Comparison of ENCODE assay signal across 17 cellular contexts in the genomic region with DNA sequence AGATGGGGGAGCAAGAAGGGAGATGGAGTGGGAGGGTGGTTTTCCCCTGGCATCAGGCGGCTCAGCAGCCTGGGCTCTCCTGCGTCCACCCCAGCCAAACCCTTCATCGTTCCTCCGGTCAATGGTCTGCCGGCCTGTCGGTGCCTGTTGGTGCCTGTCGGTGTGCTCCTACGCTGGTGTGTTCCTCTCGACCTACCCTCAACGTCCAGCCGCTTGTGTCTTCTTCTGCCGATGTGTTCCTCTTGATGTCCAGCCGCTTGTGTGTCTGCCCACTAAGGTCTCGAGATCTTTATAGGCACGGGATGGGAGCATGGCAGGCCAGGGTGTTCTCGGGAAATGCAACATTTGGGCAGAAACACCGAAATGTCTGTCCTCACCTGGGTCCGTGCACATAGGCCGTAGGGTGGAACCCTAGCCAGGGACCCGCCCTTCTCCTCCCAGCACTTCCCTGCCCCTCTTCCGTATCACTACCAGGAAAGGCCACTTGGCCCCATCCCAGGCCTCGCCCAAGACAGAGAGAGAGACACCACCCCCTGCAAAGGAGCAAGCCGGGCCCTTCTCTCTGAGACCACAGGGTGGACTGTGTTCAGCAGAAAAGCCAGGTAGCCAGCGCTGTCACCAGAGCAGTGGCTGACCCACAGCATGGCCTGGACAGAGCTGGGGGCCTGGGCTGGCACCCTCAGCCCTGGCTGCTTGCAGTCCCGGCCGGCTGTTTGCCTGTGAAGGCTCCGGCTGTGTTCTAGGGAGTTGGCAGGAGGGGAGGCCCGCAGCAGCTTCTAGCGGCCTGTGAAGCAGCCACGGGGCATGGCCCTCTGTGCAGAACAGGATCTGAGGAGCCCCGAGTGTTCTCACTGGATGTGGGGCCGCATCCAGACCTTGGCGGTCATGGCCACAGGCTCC.
DNase-seq lines count a peak whose midpoint lies in the region; ATAC-seq and TF ChIP-seq lines count a peak whose summit lies in the region.
"Had no signal": no experiment of that assay in that cellular context is flagged by ENCODE, and none has a peak within 500 bp of the region (broad histone marks: within the 10 kb centered on the region; RNA-seq: fewer than 3 reads in every experiment).

No MANE protein-coding gene starts in this region.

- H3K36me3 ChIP-seq in suprapubic skin = no peaks in the 10 kb centered on the region
- H3K36me3 ChIP-seq in mesendoderm (ENCODE audit: control insufficient read depth, insufficient read depth, low read length) = no peaks in the 10 kb centered on the region
- no peaks in the 10 kb centered on the region for H3K36me3 ChIP-seq in psoas muscle (ENCODE audit: insufficient read depth in 1 of 2, low read depth in 1 of 2)
- H3K36me3 ChIP-seq: MG63 had no signal

- no peak overlapping the region for H4K5ac ChIP-seq in mesendoderm (ENCODE audit: low read length)

- H3K4me1 ChIP-seq in suprapubic skin (no peaks in the 10 kb centered on the region), mesendoderm (ENCODE audit: control insufficient read depth, low read depth, low read length) (no peaks in the 10 kb centered on the region), psoas muscle (no peaks in the 10 kb centered on the region)
- H3K4me1 ChIP-seq: A549 had no signal

- H3K23ac ChIP-seq in mesendoderm (ENCODE audit: low read length) = no peak overlapping the region

- CTCF ChIA-PET in activated CD8-positive, alpha-beta memory T cell treated with anti-CD3 and anti-CD28 coated beads, Interleukin-2, amount 10 ng/mL, durations not matched to agents 7 days and 5 days (lab: Charles Lee) = no interaction called here

- H3K4ac ChIP-seq in mesendoderm (ENCODE audit: low read depth, low read length) = no peak overlapping the region

- no peak for TF ChIP-seq EP300 in suprapubic skin (IDR thresholded peaks at IDR 0.05)

- ATAC-seq in activated CD8-positive, alpha-beta memory T cell treated with anti-CD3 and anti-CD28 coated beads, Interleukin-2, amount 10 ng/mL, durations not matched to agents 7 days and 5 days = no peak
- no peak for ATAC-seq in esophagus mucosa
- ATAC-seq in psoas muscle = no peak

- WGBS in lower leg skin, 2 donors = 89 to 92% methylated on average over 28 to 32 of the region's 33 CpGs
- WGBS in suprapubic skin = 95% methylated on average over 28 of the region's 33 CpGs
- no CpG with 5 or more reads among the region's 33 CpGs for WGBS in mesendoderm (ENCODE audit: extremely low coverage, insufficient coverage, low lambda C conversion rate)
- WGBS in psoas muscle, 3 donors = 87 to 93% (median 91%) methylated on average over 33 of the region's 33 CpGs

- H3K27me3 ChIP-seq in suprapubic skin (no peaks in the 10 kb centered on the region), mesendoderm (ENCODE audit: insufficient read depth, low read length, poor library complexity) (no peaks in the 10 kb centered on the region), psoas muscle (ENCODE audit: insufficient read depth in 3 of 3, low read length in 2 of 3) (no peaks in the 10 kb centered on the region)
- H3K27me3 ChIP-seq: MG63 had no signal

- TF ChIP-seq CTCF in coronary artery (IDR thresholded peaks at IDR 0.05) (no peak), lower leg skin (IDR thresholded peaks at IDR 0.05) (no peak), suprapubic skin (IDR thresholded peaks at IDR 0.05) (no peak), psoas muscle (IDR thresholded peaks at IDR 0.05) (no peak)

- peaks cover 10% of the 10 kb centered on the region for H3K27me3 Mint-ChIP-seq in activated CD8-positive, alpha-beta memory T cell treated with anti-CD3 and anti-CD28 coated beads, Interleukin-2, amount 10 ng/mL, durations not matched to agents 7 days and 5 days
- H3K27me3 Mint-ChIP-seq: CD8-positive, alpha-beta memory T cell had no signal

- H3K9ac ChIP-seq in mesendoderm (ENCODE audit: low read length) = no peak overlapping the region

- H3K4me3 Mint-ChIP-seq in activated CD8-positive, alpha-beta memory T cell treated with anti-CD3 and anti-CD28 coated beads, Interleukin-2, amount 10 ng/mL, durations not matched to agents 7 days and 5 days = no peak overlapping the region
- H3K4me3 Mint-ChIP-seq: CD8-positive, alpha-beta memory T cell had no signal

- no peak overlapping the region for H3K27ac ChIP-seq in coronary artery
- no peak overlapping the region for H3K27ac ChIP-seq in suprapubic skin
- no peak overlapping the region for H3K27ac ChIP-seq in mesendoderm (ENCODE audit: low read depth, low read length)
- no peak overlapping the region for H3K27ac ChIP-seq in psoas muscle
- H3K27ac ChIP-seq: A549 had no signal

- H3K79me2 ChIP-seq in mesendoderm (ENCODE audit: control insufficient read depth, insufficient read depth, low read length) = no peaks in the 10 kb centered on the region

- TF ChIP-seq POLR2A in lower leg skin (IDR thresholded peaks at IDR 0.05) (no peak), suprapubic skin (IDR thresholded peaks at IDR 0.05) (no peak)

- no peak overlapping the region for H3K18ac ChIP-seq in mesendoderm (ENCODE audit: low read length)

- no peak overlapping the region for H2BK15ac ChIP-seq in mesendoderm (replicated peaks; ENCODE audit: low read depth)

- H3K9me3 ChIP-seq in suprapubic skin (no peaks in the 10 kb centered on the region), psoas muscle (peaks cover 7% of the 10 kb centered on the region)
- H3K9me3 ChIP-seq: A549, MG63 had no signal

- no peak overlapping the region for H2BK5ac ChIP-seq in mesendoderm (ENCODE audit: low read length)

- intact Hi-C loops in lower leg skin (cut with DNase I; ENCODE audit: low total_unique reads) (no loop called here), psoas muscle (cut with DNase I) (no loop called here)

- H3K4me3 ChIP-seq in coronary artery (no peak overlapping the region), lower leg skin (ENCODE audit: low read depth, poor library complexity, severe bottlenecking) (no peak overlapping the region), suprapubic skin (no peak overlapping the region), mesendoderm (ENCODE audit: low read length) (no peak overlapping the region), psoas muscle (no peak overlapping the region)
- H3K4me3 ChIP-seq: A549, MG63 had no signal

- H3K79me1 ChIP-seq in mesendoderm (ENCODE audit: low read length) = no peaks in the 10 kb centered on the region

- no peaks in the 10 kb centered on the region for H3K36me3 Mint-ChIP-seq in activated CD8-positive, alpha-beta memory T cell treated with anti-CD3 and anti-CD28 coated beads, Interleukin-2, amount 10 ng/mL, durations not matched to agents 7 days and 5 days
- H3K36me3 Mint-ChIP-seq: CD8-positive, alpha-beta memory T cell had no signal

- H3K56ac ChIP-seq in mesendoderm (ENCODE audit: low read length) = no peak overlapping the region

- H4K8ac ChIP-seq in mesendoderm (ENCODE audit: low read depth, low read length) = no peak overlapping the region

- peak; percentile 19 for DNase-seq in activated CD8-positive, alpha-beta memory T cell treated with anti-CD3 and anti-CD28 coated beads, Interleukin-2, amount 10 ng/mL, durations not matched to agents 7 days and 5 days
- DNase-seq in activated CD8-positive, alpha-beta memory T cell treated with anti-CD3 and anti-CD28 coated beads for 24 hours = no peak
- peak; percentile 67 for DNase-seq in coronary artery (ENCODE audit: low spot score)
- peak; percentile 10 to 56 for DNase-seq in lower leg skin (ENCODE audit: low spot score in 2 of 2)
- peak; percentile 54 to 62 for DNase-seq in suprapubic skin (ENCODE audit: low spot score in 2 of 2)
- DNase-seq in mesendoderm = no peak
- DNase-seq in psoas muscle = no peak
- DNase-seq: foreskin fibroblast, GDM1, MG63, NCI-H2081, NCI-H774, substantia nigra, T-helper 2 cell had no signal

- no peak overlapping the region for H3K4me2 ChIP-seq in mesendoderm (ENCODE audit: low read length)
- H3K4me2 ChIP-seq: A549 had no signal

- H3K27ac Mint-ChIP-seq in activated CD8-positive, alpha-beta memory T cell treated with anti-CD3 and anti-CD28 coated beads, Interleukin-2, amount 10 ng/mL, durations not matched to agents 7 days and 5 days = no peak overlapping the region

- H3K4me1 Mint-ChIP-seq in activated CD8-positive, alpha-beta memory T cell treated with anti-CD3 and anti-CD28 coated beads, Interleukin-2, amount 10 ng/mL, durations not matched to agents 7 days and 5 days = no peaks in the 10 kb centered on the region
- H3K4me1 Mint-ChIP-seq: CD8-positive, alpha-beta memory T cell had no signal

- no peak overlapping the region for H2AK5ac ChIP-seq in mesendoderm (ENCODE audit: low read length)

- H2BK120ac ChIP-seq in mesendoderm (ENCODE audit: low read depth, low read length) = no peak overlapping the region

- no peaks in the 10 kb centered on the region for H3K9me3 Mint-ChIP-seq in activated CD8-positive, alpha-beta memory T cell treated with anti-CD3 and anti-CD28 coated beads, Interleukin-2, amount 10 ng/mL, durations not matched to agents 7 days and 5 days (ENCODE audit: low read depth)

Comparison
In these comparisons a context has a peak if more than half of its experiments do, and no peak if none do; other contexts are left out.
1. DNase-seq: peak in activated CD8-positive, alpha-beta memory T cell treated with anti-CD3 and anti-CD28 coated beads, Interleukin-2, amount 10 ng/mL, durations not matched to agents 7 days and 5 days (single experiment), coronary artery (single experiment), lower leg skin (2 of 2) and suprapubic skin (2 of 2); none in activated CD8-positive, alpha-beta memory T cell treated with anti-CD3 and anti-CD28 coated beads for 24 hours (single experiment), mesendoderm (single experiment) and psoas muscle (0 of 2).